Comparison of ENCODE assay signal across 8 cellular contexts in genomic region chr9:6758418-6759113, GRCh38. TPM values are rescaled to one million over a fixed set of nuclear protein-coding genes. Genes with fewer than 3 reads are reported as not detected.
DNase-seq lines count a peak whose midpoint lies in the region; ATAC-seq and TF ChIP-seq lines count a peak whose summit lies in the region.

No MANE protein-coding gene starts in this region.

- no peaks in the 10 kb centered on the region for H3K36me3 Mint-ChIP-seq in chondrocyte (ENCODE audit: low read depth)

- H3K9me3 Mint-ChIP-seq in chondrocyte (ENCODE audit: low read depth), result peaks cover 4% of the 10 kb centered on the region

- peak; percentile 25 for TF ChIP-seq CTCF in chondrocyte (IDR thresholded peaks at IDR 0.05)

- DNase-seq in ELF-1 (ENCODE audit: low read depth, low spot score), result peak; percentile 66
- DNase-seq in Jurkat, Clone E6-1 (ENCODE audit: low read depth, low spot score), result peak; percentile 37
- DNase-seq in activated CD4-positive, CD25-positive, alpha-beta regulatory T cell treated with anti-CD3 and anti-CD28 coated beads, Interleukin-2, amount 50 U/mL, for 16 hours (ENCODE audit: low read depth, low spot score), result peak; percentile 27
- no peak for DNase-seq in chondrocyte (ENCODE audit: low spot score)
- peak; percentile 72 for DNase-seq in left kidney (ENCODE audit: low read depth, low spot score)
- DNase-seq in stimulated activated CD4-positive, alpha-beta T cell treated with anti-CD3 and anti-CD28 coated beads, Interleukin-1b, Interleukin-23, amount 100 ng/mL, for 48 hours, result peak; percentile 64
- no peak for DNase-seq in COLO829 (ENCODE audit: low spot score)

- H3K27ac Mint-ChIP-seq in chondrocyte (ENCODE audit: unreplicated experiment), result peak overlapping the region; percentile 100

- H3K27me3 Mint-ChIP-seq in chondrocyte (ENCODE audit: low read depth), result no peaks in the 10 kb centered on the region

- ATAC-seq in GM21528 (IDR thresholded peaks at IDR 0.05; ENCODE audit: low FRiP score, unreplicated experiment), result peak; percentile 30

- H3K4me3 Mint-ChIP-seq in chondrocyte (ENCODE audit: unreplicated experiment), result peak overlapping the region; percentile 96

- peaks cover 15% of the 10 kb centered on the region for H3K4me1 Mint-ChIP-seq in chondrocyte (ENCODE audit: low read depth)

- H3K4me3 ChIP-seq in Jurkat, Clone E6-1 (ENCODE audit: low read length), result peak overlapping the region; percentile 88

RNA-seq across cellular contexts. Expression of gene KDM4C, which starts 0.8 kb away (rescaled TPM):
- polyA plus RNA-seq in Jurkat, Clone E6-1 (2012; ENCODE audit: insufficient read depth, insufficient read length), result 12.4 TPM
- total RNA-seq in chondrocyte, result 18.1 to 24.3 TPM (median 21.5 TPM) in 3 replicates

Comparison
In these comparisons a context has a peak if more than half of its experiments do, and no peak if none do; other contexts are left out.
1. DNase-seq: peak in ELF-1 (single experiment), Jurkat, Clone E6-1 (single experiment), activated CD4-positive, CD25-positive, alpha-beta regulatory T cell treated with anti-CD3 and anti-CD28 coated beads, Interleukin-2, amount 50 U/mL, for 16 hours (single experiment), left kidney (single experiment) and stimulated activated CD4-positive, alpha-beta T cell treated with anti-CD3 and anti-CD28 coated beads, Interleukin-1b, Interleukin-23, amount 100 ng/mL, for 48 hours (single experiment); none in chondrocyte (single experiment) and COLO829 (single experiment).